8 cellular contexts compared by ENCODE assay signal in genomic region chr19:4911786-4912672, GRCh38. TPM values are rescaled to one million over a fixed set of nuclear protein-coding genes. Genes with fewer than 3 reads are reported as not detected.
DNase-seq lines count a peak whose midpoint lies in the region; ATAC-seq and TF ChIP-seq lines count a peak whose summit lies in the region.

No MANE protein-coding gene starts in this region.

- H3K27me3 ChIP-seq in Loucy (ENCODE audit: insufficient read depth, low read length, poor library complexity, severe bottlenecking) (no peaks in the 10 kb centered on the region), breast epithelium (no peaks in the 10 kb centered on the region), smooth muscle cell (ENCODE audit: low read depth) (no peaks in the 10 kb centered on the region)

- DNase-seq in G401 (ENCODE audit: low spot score) = peak; percentile 63
- DNase-seq in breast epithelium (ENCODE audit: low spot score in 2 of 2) = peak in 1 of 2 donors; percentile 36
- peak; percentile 77 for DNase-seq in inferior parietal cortex (ENCODE audit: extremely low spot score)
- peak; percentile 61 for DNase-seq in smooth muscle cell (lab: John Stamatoyannopoulos, UW; ENCODE audit: unreplicated experiment)

- no peak for TF ChIP-seq POLR2A in breast epithelium (IDR thresholded peaks at IDR 0.05)

- intact Hi-C loops in breast epithelium (cut with DNase I; ENCODE audit: low total_unique reads) = no loop called here

- H3K9me2 ChIP-seq in Loucy (replicated peaks; ENCODE audit: low read depth, low read length) = no peaks in the 10 kb centered on the region

- H2AFZ ChIP-seq in Loucy (ENCODE audit: low read length) = no peak overlapping the region
- no peak overlapping the region for H2AFZ ChIP-seq in smooth muscle cell (ENCODE audit: low read depth)

- no peak for ATAC-seq in GM18867 (IDR thresholded peaks at IDR 0.05; ENCODE audit: unreplicated experiment)
- no peak for ATAC-seq in HG02870 (IDR thresholded peaks at IDR 0.05; ENCODE audit: unreplicated experiment)

- H3K9me3 ChIP-seq in Loucy (ENCODE audit: insufficient read depth, low read depth, low read length) (no peaks in the 10 kb centered on the region), breast epithelium (no peaks in the 10 kb centered on the region), smooth muscle cell (replicated peaks; ENCODE audit: low read depth) (no peaks in the 10 kb centered on the region)

- H3K36me3 ChIP-seq in Loucy (ENCODE audit: insufficient read depth, low read length) = peaks cover 19% of the 10 kb centered on the region; the same call in 1 of the 2 replicates
- H3K36me3 ChIP-seq in breast epithelium = no peaks in the 10 kb centered on the region
- no peaks in the 10 kb centered on the region for H3K36me3 ChIP-seq in smooth muscle cell (ENCODE audit: low read depth)

- H4K20me1 ChIP-seq in Loucy (ENCODE audit: insufficient read depth, low read length, poor library complexity, severe bottlenecking) = peaks cover 42% of the 10 kb centered on the region
- no peaks in the 10 kb centered on the region for H4K20me1 ChIP-seq in smooth muscle cell (ENCODE audit: low read depth)

- H3K27ac ChIP-seq in VCaP (peak overlapping the region; percentile 55), breast epithelium (peak overlapping the region in 1 of 2 donors; percentile 38), smooth muscle cell (ENCODE audit: low read depth) (peak overlapping the region; percentile 88)

- H3K4me3 ChIP-seq in Loucy (ENCODE audit: low read length, poor library complexity, severe bottlenecking) (peak overlapping the region; percentile 97), breast epithelium (peak overlapping the region; percentile 10 to 72 (median 10)), smooth muscle cell (peak overlapping the region; percentile 18)

- in situ Hi-C loops in G401 (cut with HindIII; ENCODE audit: low sequenced_read_pairs) = no loop called here

- H3F3A ChIP-seq in Loucy (ENCODE audit: low read depth) = peaks cover 8% of the 10 kb centered on the region
- peaks cover 19% of the 10 kb centered on the region for H3F3A ChIP-seq in smooth muscle cell (ENCODE audit: low read depth)

- H3K4me2 ChIP-seq in Loucy (ENCODE audit: low read depth, low read length, poor library complexity, severe bottlenecking) (peak overlapping the region; percentile 99), smooth muscle cell (peak overlapping the region; percentile 95)

- H3K79me2 ChIP-seq in Loucy (ENCODE audit: insufficient read depth, low read length) (peaks cover 83% of the 10 kb centered on the region), smooth muscle cell (ENCODE audit: low read depth) (peaks cover 20% of the 10 kb centered on the region)

- TF ChIP-seq CTCF in Loucy (conservative IDR thresholded peaks at IDR 0.05; ENCODE audit: low read length) = peak; percentile 77
- TF ChIP-seq CTCF in VCaP (conservative IDR thresholded peaks at IDR 0.05) = peak; percentile 62
- TF ChIP-seq CTCF in breast epithelium (IDR thresholded peaks at IDR 0.05) = peak; percentile 63 to 77 (median 68)
- TF ChIP-seq CTCF in smooth muscle cell (IDR thresholded peaks at IDR 0.05; ENCODE audit: borderline replicate concordance, insufficient read depth, poor library complexity, severe bottlenecking) = peak; percentile 59

- 26% methylated on average over 29 of the region's 29 CpGs for WGBS in smooth muscle cell (ENCODE audit: low lambda C conversion rate)

- H3K4me1 ChIP-seq in Loucy (ENCODE audit: insufficient read depth, low read length, poor library complexity, severe bottlenecking) = peaks cover 58% of the 10 kb centered on the region
- H3K4me1 ChIP-seq in breast epithelium = peaks cover 15 to 20% of the 10 kb centered on the region in 2 donors
- H3K4me1 ChIP-seq in smooth muscle cell (ENCODE audit: low read depth) = peaks cover 19% of the 10 kb centered on the region

- H3K9ac ChIP-seq in Loucy (ENCODE audit: low read depth, low read length, poor library complexity, severe bottlenecking) = peak overlapping the region; percentile 98
- H3K9ac ChIP-seq in smooth muscle cell (ENCODE audit: low read depth) = peak overlapping the region; percentile 59

RNA-seq across cellular contexts. Expression of gene UHRF1, which starts 2.7 kb away (rescaled TPM):
- 88.6 and 112 TPM in 2 replicates for total RNA-seq in G401 (2014; rRNA removed; shearing (Covaris generic))
- total RNA-seq in breast epithelium (under 1 TPM; 0.32 to 0.66 (median 0.44) TPM), smooth muscle cell (11.3 and 16.9 TPM in 2 replicates)
- polyA plus RNA-seq in smooth muscle cell = 22.7 and 27.2 TPM in 2 replicates

RNA-seq across cellular contexts. Expression of gene ARRDC5, which starts 9.3 kb away (rescaled TPM):
- total RNA-seq in G401 (2014; rRNA removed; shearing (Covaris generic)) = not detected in 2 replicates
- under 1 TPM in 1 of 3 donors, not detected in 2; 0.64 TPM for total RNA-seq in breast epithelium
- not detected in 2 replicates for total RNA-seq in smooth muscle cell
- polyA plus RNA-seq in smooth muscle cell = not detected in 2 replicates

RNA-seq across cellular contexts. Expression of gene PLIN3, which starts 44.6 kb away (rescaled TPM):
- total RNA-seq in G401 (2014; rRNA removed; shearing (Covaris generic)) = 231 TPM in 2 replicates
- 10 to 100 TPM; 50.1 to 77.3 (median 53.8) TPM for total RNA-seq in breast epithelium
- total RNA-seq in smooth muscle cell = 101 and 102 TPM in 2 replicates
- polyA plus RNA-seq in smooth muscle cell = 176 and 202 TPM in 2 replicates

RNA-seq across cellular contexts. Expression of gene KDM4B, which starts 56.9 kb away (rescaled TPM):
- total RNA-seq in G401 (2014; rRNA removed; shearing (Covaris generic)) = 15.5 and 19.3 TPM in 2 replicates
- 10 to 100 TPM; 25.0 to 55.3 (median 40.3) TPM for total RNA-seq in breast epithelium
- total RNA-seq in smooth muscle cell = 24.6 and 27.9 TPM in 2 replicates
- 32.3 and 45.1 TPM in 2 replicates for polyA plus RNA-seq in smooth muscle cell

Comparison
In these comparisons a context has a peak if more than half of its experiments do, and no peak if none do; other contexts are left out.
1. H3K4me3 ChIP-seq: peak in every context shown above with its lines; median percentile 97 in Loucy; 18 in smooth muscle cell; 10 in breast epithelium.